Comparison of ENCODE assay signal across 8 cellular contexts in the genomic region with DNA sequence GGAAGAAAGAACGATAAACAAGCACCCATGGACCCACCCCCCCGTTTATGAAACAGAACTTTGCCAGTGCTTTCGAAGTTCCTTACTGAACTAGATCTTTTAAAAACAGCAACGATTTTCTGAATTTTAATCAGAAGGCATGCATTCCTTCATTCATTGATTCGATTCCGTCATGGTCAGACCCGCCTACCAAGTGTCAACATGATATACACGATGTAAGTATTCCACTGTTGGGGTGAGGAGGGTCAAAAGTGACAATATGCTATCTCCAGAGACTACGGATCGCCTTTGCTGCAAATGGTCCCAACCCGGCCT. TPM values are rescaled to one million over a fixed set of nuclear protein-coding genes. Genes with fewer than 3 reads are reported as not detected.
A peak's percentile ranks its signal among the peaks of the same experiment; 100 is the strongest.
DNase-seq lines count a peak whose midpoint lies in the region; ATAC-seq and TF ChIP-seq lines count a peak whose summit lies in the region.

No MANE protein-coding gene starts in this region.

- peaks cover 21% of the 10 kb centered on the region for H3K4me1 ChIP-seq in iPS-18a (ENCODE audit: control insufficient read depth, low read depth, low read length)

- peaks cover 42% of the 10 kb centered on the region for H3K4me1 Mint-ChIP-seq in HFFc6 (ENCODE audit: low read depth)
- no peaks in the 10 kb centered on the region for H3K4me1 Mint-ChIP-seq in activated T-helper 17 cell treated with anti-CD3 and anti-CD28 coated beads, Interleukin-2, amount 50 U/mL, for 72 hours
- H3K4me1 Mint-ChIP-seq in stimulated activated naive B cell treated with anti-CD40 and anti-IgM and Interleukin-4, amounts not matched to agents 10 μg/mL and 1 μg/mL and 100 μg/mL, for 72 hours = peaks cover 8 to 18% of the 10 kb centered on the region in 2 donors

- H3K9me3 ChIP-seq in iPS-18a (ENCODE audit: control insufficient read depth, low read depth, low read length) = no peaks in the 10 kb centered on the region

- no peak overlapping the region for H3K27ac ChIP-seq in iPS-18a (ENCODE audit: low read length)

- DNase-seq in HFFc6 (no peak), NCI-H526 treated with DMSO at 0.1 percent for 48 hours (lab: John Stamatoyannopoulos, UW) (no peak), AG08396 (ENCODE audit: low spot score) (no peak), KG1 (lab: John Stamatoyannopoulos, UW) (no peak), Ammon's horn (ENCODE audit: low spot score) (no peak)
- DNase-seq in stimulated activated naive B cell treated with anti-CD40 and anti-IgM and Interleukin-4, amounts not matched to agents 10 μg/mL and 1 μg/mL and 100 μg/mL, for 72 hours = no peak

- peak overlapping the region; percentile 66 for H3K27ac Mint-ChIP-seq in HFFc6
- no peak overlapping the region for H3K27ac Mint-ChIP-seq in activated T-helper 17 cell treated with anti-CD3 and anti-CD28 coated beads, Interleukin-2, amount 50 U/mL, for 72 hours
- H3K27ac Mint-ChIP-seq in stimulated activated naive B cell treated with anti-CD40 and anti-IgM and Interleukin-4, amounts not matched to agents 10 μg/mL and 1 μg/mL and 100 μg/mL, for 72 hours = peak overlapping the region; percentile 67

- no peaks in the 10 kb centered on the region for H3K36me3 ChIP-seq in iPS-18a (ENCODE audit: control insufficient read depth, low read depth, low read length)

- ATAC-seq in activated T-helper 17 cell treated with anti-CD3 and anti-CD28 coated beads, Interleukin-2, amount 50 U/mL, for 72 hours (replicated peaks) = no peak
- no peak for ATAC-seq in stimulated activated naive B cell treated with anti-CD40 and anti-IgM and Interleukin-4, amounts not matched to agents 10 μg/mL and 1 μg/mL and 100 μg/mL, for 72 hours (replicated peaks)

- peak overlapping the region; percentile 98 for H3K4me3 Mint-ChIP-seq in HFFc6
- peak overlapping the region; percentile 75 for H3K4me3 Mint-ChIP-seq in activated T-helper 17 cell treated with anti-CD3 and anti-CD28 coated beads, Interleukin-2, amount 50 U/mL, for 72 hours
- peak overlapping the region; percentile 91 to 94 for H3K4me3 Mint-ChIP-seq in stimulated activated naive B cell treated with anti-CD40 and anti-IgM and Interleukin-4, amounts not matched to agents 10 μg/mL and 1 μg/mL and 100 μg/mL, for 72 hours

- H3K27me3 Mint-ChIP-seq in HFFc6 (ENCODE audit: insufficient read depth) = no peaks in the 10 kb centered on the region; the same call in 1 of the 2 replicates
- peaks cover 44% of the 10 kb centered on the region for H3K27me3 Mint-ChIP-seq in activated T-helper 17 cell treated with anti-CD3 and anti-CD28 coated beads, Interleukin-2, amount 50 U/mL, for 72 hours
- H3K27me3 Mint-ChIP-seq in stimulated activated naive B cell treated with anti-CD40 and anti-IgM and Interleukin-4, amounts not matched to agents 10 μg/mL and 1 μg/mL and 100 μg/mL, for 72 hours = peaks cover 18 to 23% of the 10 kb centered on the region in 2 donors

- H3K4me3 ChIP-seq in iPS-18a (ENCODE audit: low read length) = peak overlapping the region; percentile 74

- TF ChIP-seq CTCF in HFFc6 (IDR thresholded peaks at IDR 0.05) = no peak

- no peaks in the 10 kb centered on the region for H3K36me3 Mint-ChIP-seq in HFFc6 (ENCODE audit: low read depth)
- H3K36me3 Mint-ChIP-seq in activated T-helper 17 cell treated with anti-CD3 and anti-CD28 coated beads, Interleukin-2, amount 50 U/mL, for 72 hours (ENCODE audit: low read depth) = no peaks in the 10 kb centered on the region
- no peaks in the 10 kb centered on the region for H3K36me3 Mint-ChIP-seq in stimulated activated naive B cell treated with anti-CD40 and anti-IgM and Interleukin-4, amounts not matched to agents 10 μg/mL and 1 μg/mL and 100 μg/mL, for 72 hours

- no peak overlapping the region for H3K9ac ChIP-seq in iPS-18a (ENCODE audit: low read length)

- H3K27me3 ChIP-seq in iPS-18a (ENCODE audit: control insufficient read depth, insufficient read depth, low read length) = peaks cover 9% of the 10 kb centered on the region

- no peaks in the 10 kb centered on the region for H3K9me3 Mint-ChIP-seq in HFFc6
- H3K9me3 Mint-ChIP-seq in activated T-helper 17 cell treated with anti-CD3 and anti-CD28 coated beads, Interleukin-2, amount 50 U/mL, for 72 hours = no peaks in the 10 kb centered on the region
- H3K9me3 Mint-ChIP-seq in stimulated activated naive B cell treated with anti-CD40 and anti-IgM and Interleukin-4, amounts not matched to agents 10 μg/mL and 1 μg/mL and 100 μg/mL, for 72 hours = no peaks in the 10 kb centered on the region

RNA-seq across cellular contexts. Expression of gene FMNL2, which starts 0.3 kb away (rescaled TPM):
- 10 to 100 TPM; 13.7 to 20.9 (median 16.0) TPM for total RNA-seq in HFFc6 (2021; fragmentation: NEBNext Ultra II Directional; extraction: Animal tissue kit (Norgen Biotek cat#: 25700))
- 1 to 10 TPM; 1.1 to 2.7 TPM for total RNA-seq in activated T-helper 17 cell treated with anti-CD3 and anti-CD28 coated beads, Interleukin-2, amount 50 U/mL, for 72 hours
